ENCODE assay signal across 1 cellular context in genomic region chr1:202201266-202201665, GRCh38.
A peak's percentile ranks its signal among the peaks of the same experiment; 100 is the strongest.
TF ChIP-seq lines count a peak whose summit lies in the region.

No MANE protein-coding gene starts in this region.

TF ChIP-seq in GM12878, 131 proteins besides CTCF, POLR2A, EP300 and RAD21:
- TF ChIP-seq BCL11A (IDR thresholded peaks at IDR 0.05; ENCODE audit: low read depth, low read length) (no peak), PML (IDR thresholded peaks at IDR 0.05; ENCODE audit: low read length) (no peak), CREM (IDR thresholded peaks at IDR 0.05; ENCODE audit: low read depth) (no peak), JUND (IDR thresholded peaks at IDR 0.05; ENCODE audit: low read depth, low read length) (no peak), PKNOX1 (IDR thresholded peaks at IDR 0.05) (0 out of 2 replicates have a peak, but pooled peaks have one; percentile 13), SIX5 (IDR thresholded peaks at IDR 0.05; ENCODE audit: low read depth, low read length, severe bottlenecking) (no peak), ZBTB33 (IDR thresholded peaks at IDR 0.05) (no peak)
